Comparison of ENCODE assay signal across 1 cellular context in genomic region chr13:28204690-28205443, GRCh38.
TF ChIP-seq lines count a peak whose summit lies in the region.

No MANE protein-coding gene starts in this region.

TF ChIP-seq in GM23338, 12 proteins besides CTCF, POLR2A, EP300 and RAD21 (continued from another document):
- TF ChIP-seq ZNF462 (CRISPR knock-in tag; IDR thresholded peaks at IDR 0.05) = no peak
- no peak for TF ChIP-seq STAT1 (IDR thresholded peaks at IDR 0.05; ENCODE audit: unreplicated experiment)
- no peak for TF ChIP-seq ZNF114 (CRISPR knock-in tag; IDR thresholded peaks at IDR 0.05)
- no peak for TF ChIP-seq NANOG (IDR thresholded peaks at IDR 0.05; ENCODE audit: borderline replicate concordance)
- no peak for TF ChIP-seq EZH2phosphoT487 (IDR thresholded peaks at IDR 0.05; ENCODE audit: unreplicated experiment)
- no peak for TF ChIP-seq ZNF331 (CRISPR knock-in tag; IDR thresholded peaks at IDR 0.05; ENCODE audit: low read depth)
- TF ChIP-seq CREB1 (CRISPR knock-in tag; IDR thresholded peaks at IDR 0.05; ENCODE audit: low read depth) = no peak
